In the genomic region with DNA sequence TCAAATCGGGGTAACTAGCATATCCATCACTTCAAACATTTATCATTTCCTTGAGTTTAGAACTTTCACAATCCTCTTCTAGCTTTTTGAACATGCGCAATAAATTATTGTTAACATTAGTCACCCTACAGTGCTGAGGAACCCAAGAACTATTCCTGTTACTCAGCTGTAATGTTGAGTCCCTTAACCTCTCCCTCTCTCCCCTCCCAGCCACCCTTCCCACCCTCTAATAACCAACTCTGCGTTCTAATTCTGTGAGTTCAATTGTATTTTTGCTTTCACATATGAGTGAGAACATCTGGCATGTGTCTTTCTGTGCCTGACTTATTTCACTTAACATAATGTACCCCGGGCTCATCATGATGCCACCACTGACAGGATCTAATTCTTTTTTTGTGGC, we compare ENCODE assay signal across 12 cellular contexts.
DNase-seq lines count a peak whose midpoint lies in the region; ATAC-seq and TF ChIP-seq lines count a peak whose summit lies in the region.
"Had no signal": no experiment of that assay in that cellular context is flagged by ENCODE, and none has a peak within 500 bp of the region (broad histone marks: within the 10 kb centered on the region; RNA-seq: fewer than 3 reads in every experiment).

No MANE protein-coding gene starts in this region.

- intact Hi-C loops in left ventricle myocardium inferior (cut with micrococcal nuclease), result no loop called here
- intact Hi-C loops in Right ventricle myocardium inferior (cut with DNase I), result no loop called here

- H3K9me3 ChIP-seq in left ventricle myocardium inferior (replicated peaks), result no peaks in the 10 kb centered on the region
- H3K9me3 ChIP-seq: HAP-1 had no signal

- H3K4me3 ChIP-seq in left ventricle myocardium inferior, result no peak overlapping the region
- peak overlapping the region in 1 of 2 donors; percentile 9 for H3K4me3 ChIP-seq in foreskin fibroblast (ENCODE audit: low read depth in 1 of 2, low read length in 2 of 2)
- H3K4me3 ChIP-seq: HAP-1 had no signal

- TF ChIP-seq CTCF in left ventricle myocardium inferior (IDR thresholded peaks at IDR 0.05; ENCODE audit: borderline replicate concordance) (no peak), foreskin fibroblast (IDR thresholded peaks at IDR 0.05; ENCODE audit: low read depth, low read length) (no peak)

- ATAC-seq in Right ventricle myocardium inferior, result no peak
- ATAC-seq in GM21786 (IDR thresholded peaks at IDR 0.05; ENCODE audit: unreplicated experiment), result no peak

- no peaks in the 10 kb centered on the region for H3K36me3 ChIP-seq in left ventricle myocardium inferior
- H3K36me3 ChIP-seq: HAP-1 had no signal

- DNase-seq in left ventricle myocardium inferior (no peak), Right ventricle myocardium inferior (ENCODE audit: missing footprints) (no peak), SW 1271 (lab: John Stamatoyannopoulos, UW) (peak; percentile 57 to 78), foreskin fibroblast (peak; percentile 87 to 89), SKM-1 (lab: John Stamatoyannopoulos, UW; ENCODE audit: unreplicated experiment) (no peak), NCI-H146 (lab: John Stamatoyannopoulos, UW) (no peak)
- DNase-seq in activated CD4-positive, alpha-beta T cell treated with anti-CD3 and anti-CD28 coated beads for 48 hours, result no peak
- DNase-seq: hypothalamus, NCI-H774, occipital lobe had no signal

- peaks cover 81% of the 10 kb centered on the region for H3K4me1 ChIP-seq in left ventricle myocardium inferior

- peak overlapping the region; percentile 90 for H3K27ac ChIP-seq in left ventricle myocardium inferior (replicated peaks)

- H3K27me3 ChIP-seq in left ventricle myocardium inferior (ENCODE audit: low read depth), result no peaks in the 10 kb centered on the region

Comparison
In these comparisons a context has a peak if more than half of its experiments do, and no peak if none do; other contexts are left out.
1. DNase-seq: peak in SW 1271 (2 of 2) and foreskin fibroblast (2 of 2); none in left ventricle myocardium inferior (single experiment), Right ventricle myocardium inferior (single experiment), SKM-1 (single experiment), activated CD4-positive, alpha-beta T cell treated with anti-CD3 and anti-CD28 coated beads for 48 hours (single experiment) and NCI-H146 (single experiment).